ENCODE assay signal across 29 cellular contexts in genomic region chr16:86984286-86984685, GRCh38.
A peak's percentile ranks its signal among the peaks of the same experiment; 100 is the strongest.
DNase-seq lines count a peak whose midpoint lies in the region; ATAC-seq, FAIRE-seq and TF ChIP-seq lines count a peak whose summit lies in the region.
"Had no signal": no experiment of that assay in that cellular context is flagged by ENCODE, and none has a peak within 500 bp of the region (broad histone marks: within the 10 kb centered on the region; RNA-seq: fewer than 3 reads in every experiment).

No MANE protein-coding gene starts in this region.

- peak; percentile 33 for DNase-seq in activated effector memory CD4-positive, alpha-beta T cell treated with anti-CD3 and anti-CD28 coated beads, Interleukin-2, amount 50 U/mL, for 16 hours
- no peak for DNase-seq in activated effector memory CD4-positive, alpha-beta T cell treated with Interleukin-2 at 50 U/mL for 16 hours
- no peak for DNase-seq in HEK293T (ENCODE audit: extremely low spot score)
- DNase-seq in kidney, result peak; percentile 37
- peak; percentile 13 for DNase-seq in osteoblast (ENCODE audit: insufficient read length, low spot score, missing footprints)
- no peak for DNase-seq in NCI-H187 treated with DMSO at 0.1 percent for 48 hours (lab: John Stamatoyannopoulos, UW)
- no peak for DNase-seq in 8988T
- DNase-seq: ACHN; BE2C; CD8-positive, alpha-beta memory T cell; DMS 273 treated with DMSO at 0.1 percent for 48 hours; DMS79; EL; GDM1; H7; HFFc6; MM.1S; NCI-H2029 treated with DMSO at 0.1 percent for 48 hours; NCI-H2227 treated with DMSO at 0.1 percent for 48 hours; NCI-H526 treated with DMSO at 0.1 percent for 48 hours; SIG-M5 had no signal

- no peaks in the 10 kb centered on the region for H3K4me1 Mint-ChIP-seq in stimulated activated memory B cell treated with anti-CD40 and anti-IgM and Interleukin-4, amounts not matched to agents 10 μg/mL and 1 μg/mL and 100 μg/mL, for 72 hours
- H3K4me1 Mint-ChIP-seq: CD14-positive monocyte; CD8-positive, alpha-beta memory T cell; IgD-negative memory B cell had no signal

- POLR2A ChIA-PET in HEK293T (lab: Yijun Ruan, JAX), result no interaction called here

- H3K27ac Mint-ChIP-seq in stimulated activated memory B cell treated with anti-CD40 and anti-IgM and Interleukin-4, amounts not matched to agents 10 μg/mL and 1 μg/mL and 100 μg/mL, for 72 hours, result no peak overlapping the region
- H3K27ac Mint-ChIP-seq: CD14-positive monocyte; CD8-positive, alpha-beta memory T cell; HFFc6; IgD-negative memory B cell had no signal

- peaks cover 6% of the 10 kb centered on the region for H3K9me3 Mint-ChIP-seq in stimulated activated memory B cell treated with anti-CD40 and anti-IgM and Interleukin-4, amounts not matched to agents 10 μg/mL and 1 μg/mL and 100 μg/mL, for 72 hours
- H3K9me3 Mint-ChIP-seq: CD14-positive monocyte, HFFc6, IgD-negative memory B cell had no signal

- H3K4me3 Mint-ChIP-seq in stimulated activated memory B cell treated with anti-CD40 and anti-IgM and Interleukin-4, amounts not matched to agents 10 μg/mL and 1 μg/mL and 100 μg/mL, for 72 hours, result no peak overlapping the region
- H3K4me3 Mint-ChIP-seq: CD14-positive monocyte; CD8-positive, alpha-beta memory T cell; HFFc6; IgD-negative memory B cell had no signal

- H3K4me1 ChIP-seq in kidney (ENCODE audit: control insufficient read depth in 1 of 2, insufficient read depth in 1 of 2, low read depth in 1 of 2, low read length in 2 of 2) (no peaks in the 10 kb centered on the region), osteoblast (ENCODE audit: insufficient read depth, low read length) (no peaks in the 10 kb centered on the region)
- H3K4me1 ChIP-seq: BE2C had no signal

- intact Hi-C loops in kidney (cut with DNase I), result no loop called here

- FAIRE-seq in kidney (lab: Jason Lieb, UNC), result no peak
- FAIRE-seq: GM12878 had no signal

- H3K27me3 ChIP-seq in osteoblast (ENCODE audit: insufficient read depth, low read length), result no peaks in the 10 kb centered on the region
- H3K27me3 ChIP-seq: BE2C had no signal

- no peak overlapping the region for H3K9ac ChIP-seq in kidney (ENCODE audit: low read length in 2 of 2)
- H3K9ac ChIP-seq: GM23248, KMS-11 had no signal

- no peak overlapping the region for H3K4me2 ChIP-seq in osteoblast (ENCODE audit: insufficient read depth, low read length)
- H3K4me2 ChIP-seq: KMS-11 had no signal

- H2AFZ ChIP-seq in osteoblast (ENCODE audit: low read length), result no peak overlapping the region
- H2AFZ ChIP-seq: GM23248 had no signal

- H3K9me3 ChIP-seq in kidney (ENCODE audit: control insufficient read depth in 1 of 2, low read length in 2 of 2) (no peaks in the 10 kb centered on the region), osteoblast (ENCODE audit: low read depth, low read length) (no peaks in the 10 kb centered on the region)
- H3K9me3 ChIP-seq: BE2C had no signal

- no peaks in the 10 kb centered on the region for H3K36me3 Mint-ChIP-seq in stimulated activated memory B cell treated with anti-CD40 and anti-IgM and Interleukin-4, amounts not matched to agents 10 μg/mL and 1 μg/mL and 100 μg/mL, for 72 hours
- H3K36me3 Mint-ChIP-seq: CD14-positive monocyte; CD8-positive, alpha-beta memory T cell; IgD-negative memory B cell had no signal

- H3K4me3 ChIP-seq in kidney (ENCODE audit: low read length in 2 of 2) (no peak overlapping the region), osteoblast (ENCODE audit: insufficient read depth, low read length) (no peak overlapping the region)
- H3K4me3 ChIP-seq: GM12878, GM23248 had no signal

- H3K27ac ChIP-seq in kidney (ENCODE audit: low read depth in 2 of 2, low read length in 2 of 2), result no peak overlapping the region
- H3K27ac ChIP-seq in osteoblast (ENCODE audit: low read depth, low read length), result no peak overlapping the region
- H3K27ac ChIP-seq: 22Rv1, GM23248, KMS-11, RWPE1 had no signal

- H4K20me1 ChIP-seq in osteoblast (ENCODE audit: insufficient read depth, low read length), result no peaks in the 10 kb centered on the region

- no peaks in the 10 kb centered on the region for H3K36me3 ChIP-seq in kidney (ENCODE audit: control insufficient read depth in 1 of 2, insufficient read depth in 2 of 2, low read length in 2 of 2)
- H3K36me3 ChIP-seq in osteoblast (ENCODE audit: insufficient read depth, low read length), result no peaks in the 10 kb centered on the region
- H3K36me3 ChIP-seq: BE2C had no signal

- H3K79me2 ChIP-seq in osteoblast (ENCODE audit: insufficient read depth, low read length), result no peaks in the 10 kb centered on the region

- H3K27me3 Mint-ChIP-seq in stimulated activated memory B cell treated with anti-CD40 and anti-IgM and Interleukin-4, amounts not matched to agents 10 μg/mL and 1 μg/mL and 100 μg/mL, for 72 hours, result peaks cover 29% of the 10 kb centered on the region
- H3K27me3 Mint-ChIP-seq: IgD-negative memory B cell had no signal

- no peak for ATAC-seq in stimulated activated memory B cell treated with anti-CD40 and anti-IgM and Interleukin-4, amounts not matched to agents 10 μg/mL and 1 μg/mL and 100 μg/mL, for 72 hours
- ATAC-seq: GM12878 had no signal

- no peak for TF ChIP-seq CTCF in kidney (IDR thresholded peaks at IDR 0.05; ENCODE audit: borderline replicate concordance, extremely low read depth, insufficient read depth)
- TF ChIP-seq CTCF in osteoblast (IDR thresholded peaks at IDR 0.05; ENCODE audit: extremely low read depth, low read depth, low read length), result no peak

- CTCF ChIA-PET in HEK293T (lab: Yijun Ruan, JAX), result no interaction called here

TF ChIP-seq in HEK293T, 16 proteins besides CTCF, POLR2A, EP300 and RAD21:
- TF ChIP-seq FOXA1 (IDR thresholded peaks at IDR 0.05), result no peak
- peak; percentile 69 for TF ChIP-seq PKNOX1 (IDR thresholded peaks at IDR 0.05)

Comparison
In these comparisons a context has a peak if more than half of its experiments do, and no peak if none do; other contexts are left out.
1. DNase-seq: peak in activated effector memory CD4-positive, alpha-beta T cell treated with anti-CD3 and anti-CD28 coated beads, Interleukin-2, amount 50 U/mL, for 16 hours (single experiment), kidney (single experiment) and osteoblast (single experiment); none in activated effector memory CD4-positive, alpha-beta T cell treated with Interleukin-2 at 50 U/mL for 16 hours (single experiment), HEK293T (single experiment), NCI-H187 treated with DMSO at 0.1 percent for 48 hours (single experiment) and 8988T (single experiment).